In the genomic region with DNA sequence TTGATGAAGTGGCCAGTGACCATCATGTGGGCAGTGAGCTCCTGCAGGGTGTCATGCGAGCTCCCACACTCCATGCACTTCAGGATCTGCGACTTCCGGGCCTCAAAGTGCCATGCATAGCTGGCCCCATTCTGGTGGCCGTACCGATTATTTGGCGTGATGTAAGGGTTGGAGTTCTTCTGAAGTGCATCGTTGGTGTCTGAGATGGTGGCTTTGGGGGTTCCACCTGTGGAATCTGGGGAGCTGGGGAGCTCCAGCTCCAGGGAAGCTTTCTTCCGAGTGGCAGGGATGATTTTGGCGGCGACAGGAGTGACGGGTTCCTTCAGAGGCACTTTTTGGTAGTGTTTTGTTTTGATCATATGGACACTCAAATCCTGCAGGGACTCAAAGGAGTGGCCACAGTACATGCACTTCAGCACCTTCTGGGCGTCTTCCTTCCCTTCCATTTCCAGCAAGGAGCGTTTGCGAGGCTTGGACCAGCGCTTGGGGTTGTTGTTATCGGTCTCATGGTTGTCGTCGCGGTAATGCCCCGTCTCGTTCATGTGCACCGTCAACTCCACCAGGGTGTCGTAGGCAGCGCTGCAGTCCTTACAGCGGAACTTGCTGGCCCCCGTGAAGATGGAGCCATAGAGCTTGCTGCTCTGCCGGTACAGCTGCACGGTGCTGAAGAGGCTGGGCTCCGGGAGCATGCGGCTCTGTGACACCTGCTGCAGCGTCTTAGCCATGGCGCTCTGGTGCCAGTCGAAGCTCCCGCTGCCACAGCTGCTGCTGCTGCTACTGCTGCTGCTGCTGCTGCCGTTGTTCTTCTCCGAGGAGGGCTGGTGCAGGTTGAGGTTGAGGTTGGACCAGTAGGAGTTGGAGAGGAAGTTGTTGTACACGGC, we compare ENCODE assay signal across 28 cellular contexts.
"Had no signal": no experiment of that assay in that cellular context is flagged by ENCODE, and none has a peak within 500 bp of the region (broad histone marks: within the 10 kb centered on the region; RNA-seq: fewer than 3 reads in every experiment).

No MANE protein-coding gene starts in this region.

- H3K36me3 Mint-ChIP-seq: activated naive CD4-positive, alpha-beta T cell treated with anti-CD3 and anti-CD28 coated beads, Interleukin-2, amount 10 ng/mL, durations not matched to agents 7 days and 5 days; activated naive CD8-positive, alpha-beta T cell treated with anti-CD3 and anti-CD28 coated beads for 36 hours had no signal

- H3K27ac Mint-ChIP-seq: activated CD4-positive, alpha-beta memory T cell treated with anti-CD3 and anti-CD28 coated beads for 36 hours; activated CD4-positive, alpha-beta T cell treated with anti-CD3 and anti-CD28 coated beads, Interleukin-2, amount 10 ng/mL, durations not matched to agents 7 days and 5 days; activated naive CD4-positive, alpha-beta T cell treated with anti-CD3 and anti-CD28 coated beads, Interleukin-2, amount 10 ng/mL, durations not matched to agents 7 days and 5 days; activated naive CD8-positive, alpha-beta T cell treated with anti-CD3 and anti-CD28 coated beads for 36 hours; activated T-cell treated with anti-CD3 and anti-CD28 coated beads, Interleukin-2, amount 50 U/mL, for 72 hours; activated T-helper 2 cell treated with anti-CD3 and anti-CD28 coated beads, Interferon-gamma antibody, Interleukin-2, Interleukin-4, amounts not matched to agents 10 μg/mL and 5 μg/mL and 100 μg/mL, durations not matched to agents 14 hours and 24 hours and 36 hours had no signal

- H3K4me1 ChIP-seq: SJCRH30 had no signal

- ATAC-seq: activated T-cell treated with anti-CD3 and anti-CD28 coated beads, Interleukin-2, amount 50 U/mL, for 72 hours; Panc1; Right ventricle myocardium inferior had no signal

- H3K9me3 ChIP-seq: MG63, SJCRH30, SK-N-SH had no signal

- DNase-seq: activated CD4-positive, alpha-beta memory T cell treated with anti-CD3 and anti-CD28 coated beads for 36 hours; activated CD4-positive, alpha-beta T cell treated with anti-CD3 and anti-CD28 coated beads, Interleukin-2, amount 10 ng/mL, durations not matched to agents 7 days and 5 days; activated CD4-positive, CD25-positive, alpha-beta regulatory T cell; activated CD8-positive, alpha-beta memory T cell treated with anti-CD3 and anti-CD28 coated beads for 24 hours; activated gamma-delta T cell treated with Interleukin-2 at 50 U/mL for 16 hours; activated naive CD4-positive, alpha-beta T cell treated with anti-CD3 and anti-CD28 coated beads, Interleukin-2, amount 10 ng/mL, durations not matched to agents 7 days and 5 days; activated naive CD8-positive, alpha-beta T cell treated with anti-CD3 and anti-CD28 coated beads for 36 hours; activated T-cell treated with anti-CD3 and anti-CD28 coated beads, Interleukin-2, amount 50 U/mL, for 72 hours; caudate nucleus; MG63; MV-4-11; NCI-H1092 treated with DMSO at 0.1 percent for 48 hours; NCI-H1417 treated with DMSO at 0.1 percent for 48 hours; NCI-H1694; NCI-H2029; NCI-H345; NCI-H510A; NCI-H69; NK-92 treated with Interleukin-12 subunit alpha and Interleukin-12 subunit beta, amount 100 ng/mL, for 24 hours; OCI-M1; RPMI8226; SJCRH30; SK-N-SH; T-helper 1 cell had no signal

- H3K9me3 Mint-ChIP-seq: activated CD4-positive, alpha-beta memory T cell treated with anti-CD3 and anti-CD28 coated beads for 36 hours; activated CD4-positive, alpha-beta T cell treated with anti-CD3 and anti-CD28 coated beads, Interleukin-2, amount 10 ng/mL, durations not matched to agents 7 days and 5 days; activated naive CD4-positive, alpha-beta T cell treated with anti-CD3 and anti-CD28 coated beads, Interleukin-2, amount 10 ng/mL, durations not matched to agents 7 days and 5 days; activated naive CD8-positive, alpha-beta T cell treated with anti-CD3 and anti-CD28 coated beads for 36 hours; activated T-cell treated with anti-CD3 and anti-CD28 coated beads, Interleukin-2, amount 50 U/mL, for 72 hours; activated T-helper 2 cell treated with anti-CD3 and anti-CD28 coated beads, Interferon-gamma antibody, Interleukin-2, Interleukin-4, amounts not matched to agents 10 μg/mL and 5 μg/mL and 100 μg/mL, durations not matched to agents 14 hours and 24 hours and 36 hours had no signal

- H3K27me3 ChIP-seq: MG63, SJCRH30 had no signal

- H3K27me3 Mint-ChIP-seq: activated CD4-positive, alpha-beta memory T cell treated with anti-CD3 and anti-CD28 coated beads for 36 hours; activated CD4-positive, alpha-beta T cell treated with anti-CD3 and anti-CD28 coated beads, Interleukin-2, amount 10 ng/mL, durations not matched to agents 7 days and 5 days; activated naive CD8-positive, alpha-beta T cell treated with anti-CD3 and anti-CD28 coated beads for 36 hours had no signal

- H3K4me1 Mint-ChIP-seq: activated CD4-positive, alpha-beta T cell treated with anti-CD3 and anti-CD28 coated beads, Interleukin-2, amount 10 ng/mL, durations not matched to agents 7 days and 5 days; activated naive CD4-positive, alpha-beta T cell treated with anti-CD3 and anti-CD28 coated beads, Interleukin-2, amount 10 ng/mL, durations not matched to agents 7 days and 5 days; activated naive CD8-positive, alpha-beta T cell treated with anti-CD3 and anti-CD28 coated beads for 36 hours had no signal

- H3K27ac ChIP-seq: SJCRH30, VCaP had no signal

- H3K4me3 ChIP-seq: MG63, SJCRH30 had no signal

- H3K4me3 Mint-ChIP-seq: activated CD4-positive, alpha-beta memory T cell treated with anti-CD3 and anti-CD28 coated beads for 36 hours; activated CD4-positive, alpha-beta T cell treated with anti-CD3 and anti-CD28 coated beads, Interleukin-2, amount 10 ng/mL, durations not matched to agents 7 days and 5 days; activated naive CD4-positive, alpha-beta T cell treated with anti-CD3 and anti-CD28 coated beads, Interleukin-2, amount 10 ng/mL, durations not matched to agents 7 days and 5 days; activated naive CD8-positive, alpha-beta T cell treated with anti-CD3 and anti-CD28 coated beads for 36 hours; activated T-cell treated with anti-CD3 and anti-CD28 coated beads, Interleukin-2, amount 50 U/mL, for 72 hours had no signal
